In the genomic region with DNA sequence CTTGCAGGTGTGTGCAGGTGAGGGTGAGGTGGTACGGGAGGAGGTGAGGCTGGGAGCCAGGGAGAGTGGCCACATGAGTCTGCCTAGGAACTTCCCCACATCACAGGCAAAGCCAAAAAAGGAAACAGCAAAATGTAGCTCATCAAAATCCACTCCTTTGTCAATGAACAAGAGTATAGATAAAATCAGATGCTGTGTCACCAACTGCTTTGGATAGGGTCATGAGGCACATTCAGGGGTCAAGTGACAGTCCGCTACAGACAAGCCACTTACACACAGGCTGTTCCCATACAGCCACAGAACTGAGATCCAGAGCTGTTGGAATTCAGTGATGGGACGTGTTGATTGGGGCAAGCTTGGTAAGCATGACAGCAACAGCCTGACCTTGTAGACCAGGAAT, we compare ENCODE assay signal across 7 cellular contexts.
"Had no signal": no experiment of that assay in that cellular context is flagged by ENCODE, and none has a peak within 500 bp of the region (broad histone marks: within the 10 kb centered on the region; RNA-seq: fewer than 3 reads in every experiment).

No MANE protein-coding gene starts in this region.

- H3K27ac Mint-ChIP-seq: GM23338 had no signal

- H3K4me2 ChIP-seq: GM23338 had no signal

- DNase-seq: H9, HCEC 1CT, IMR-90 had no signal

- FAIRE-seq: H1, H54, HTR-8/SVneo had no signal

- ATAC-seq: GM23338 had no signal

- H2AFZ ChIP-seq: GM23338 had no signal

- H3K9me3 Mint-ChIP-seq: GM23338, H9 had no signal

- H3K4me3 ChIP-seq: GM23338 had no signal

- H3K4me1 Mint-ChIP-seq: GM23338, H9 had no signal

- H3K4me3 Mint-ChIP-seq: GM23338, H9 had no signal
